10 cellular contexts compared by ENCODE assay signal in the genomic region with DNA sequence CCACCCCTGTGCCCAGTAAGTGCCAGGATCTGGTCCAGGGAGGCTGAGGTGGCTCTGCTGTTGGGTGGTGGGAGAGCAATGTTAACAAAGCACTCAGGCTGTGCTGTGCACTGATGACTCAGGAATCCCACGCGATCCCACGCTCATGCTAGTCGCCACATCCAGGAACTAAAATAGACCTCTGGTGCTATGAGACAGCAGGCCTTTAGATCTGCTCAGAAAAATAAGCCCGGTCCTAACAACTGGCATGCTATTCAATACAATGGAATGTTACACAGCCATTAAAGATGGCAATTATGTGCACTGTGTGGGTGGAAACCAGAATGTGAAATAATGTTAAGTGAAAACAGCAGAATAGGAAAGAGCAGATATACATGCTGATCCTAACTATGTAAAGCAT. TPM values are rescaled to one million over a fixed set of nuclear protein-coding genes. Genes with fewer than 3 reads are reported as not detected.
DNase-seq lines count a peak whose midpoint lies in the region; ATAC-seq and TF ChIP-seq lines count a peak whose summit lies in the region.
"Had no signal": no experiment of that assay in that cellular context is flagged by ENCODE, and none has a peak within 500 bp of the region (broad histone marks: within the 10 kb centered on the region; RNA-seq: fewer than 3 reads in every experiment).

No MANE protein-coding gene starts in this region.

- in situ Hi-C loops in Panc1 (cut with HindIII; ENCODE audit: low pct_unique_long_range_greater_than_20kb, low sequenced_read_pairs): no loop called here

- no peaks in the 10 kb centered on the region; the same call in 1 of the 2 replicates for H3K36me3 ChIP-seq in Panc1 (ENCODE audit: control insufficient read depth, insufficient read depth, low read length)
- H3K36me3 ChIP-seq in skeletal muscle satellite cell (ENCODE audit: insufficient read depth, low read length): no peaks in the 10 kb centered on the region
- no peaks in the 10 kb centered on the region for H3K36me3 ChIP-seq in lower lobe of right lung
- H3K36me3 ChIP-seq: neutrophil, thoracic aorta had no signal

- H3K4me2 ChIP-seq in skeletal muscle satellite cell (ENCODE audit: low read length): peak overlapping the region; percentile 27

- no peaks in the 10 kb centered on the region for H3K27me3 ChIP-seq in Panc1 (ENCODE audit: control insufficient read depth, insufficient read depth, low read length)
- H3K27me3 ChIP-seq in skeletal muscle satellite cell (ENCODE audit: control insufficient read depth, insufficient read depth, low read length): no peaks in the 10 kb centered on the region
- H3K27me3 ChIP-seq in lower lobe of right lung (ENCODE audit: low read depth): no peaks in the 10 kb centered on the region
- H3K27me3 ChIP-seq: neutrophil had no signal

- H3K9ac ChIP-seq in skeletal muscle satellite cell (ENCODE audit: low read depth, low read length): peak overlapping the region; percentile 62

- H3K4me3 ChIP-seq in Panc1 (ENCODE audit: low read depth in 2 of 2, low read length in 2 of 2) (no peak overlapping the region), skeletal muscle satellite cell (ENCODE audit: low read length) (no peak overlapping the region), lower lobe of right lung (no peak overlapping the region)
- H3K4me3 ChIP-seq: thoracic aorta had no signal

- DNase-seq in GM04504 (ENCODE audit: low read depth) (peak; percentile 51), Panc1 (ENCODE audit: low read depth, low spot score) (no peak), epithelial cell of prostate (ENCODE audit: low read depth, low spot score) (no peak), COLO668 (lab: John Stamatoyannopoulos, UW; ENCODE audit: unreplicated experiment) (no peak), lower lobe of right lung (no peak)

- H3K9me3 ChIP-seq in Panc1 (ENCODE audit: control insufficient read depth, insufficient read depth, low read depth, low read length): no peaks in the 10 kb centered on the region
- peaks cover 7% of the 10 kb centered on the region for H3K9me3 ChIP-seq in skeletal muscle satellite cell (replicated peaks; ENCODE audit: low read length)
- no peaks in the 10 kb centered on the region for H3K9me3 ChIP-seq in lower lobe of right lung
- H3K9me3 ChIP-seq: neutrophil, thoracic aorta had no signal

- H3K4me1 ChIP-seq in Panc1 (ENCODE audit: control insufficient read depth, insufficient read depth, low read length): no peaks in the 10 kb centered on the region
- H3K4me1 ChIP-seq in skeletal muscle satellite cell (ENCODE audit: control insufficient read depth, insufficient read depth, low read length): peaks cover 28% of the 10 kb centered on the region
- H3K4me1 ChIP-seq in lower lobe of right lung: no peaks in the 10 kb centered on the region

- no peak for TF ChIP-seq CTCF in Panc1 (IDR thresholded peaks at IDR 0.05)
- no peak for TF ChIP-seq CTCF in lower lobe of right lung (IDR thresholded peaks at IDR 0.05)

- CTCF ChIA-PET in Panc1 (lab: Charles Lee): no interaction called here

- POLR2A ChIA-PET in Panc1 (lab: Charles Lee): no interaction called here

- no peak overlapping the region for H3K27ac ChIP-seq in Panc1 (ENCODE audit: low read length)
- H3K27ac ChIP-seq in epithelial cell of prostate: peak overlapping the region; percentile 88
- H3K27ac ChIP-seq in lower lobe of right lung: no peak overlapping the region
- H3K27ac ChIP-seq: neutrophil, thoracic aorta had no signal

- intact Hi-C loops in Panc1 (cut with micrococcal nuclease; ENCODE audit: unreplicated experiment) (no loop called here), lower lobe of right lung (cut with DNase I) (no loop called here)

- no TSS peak for BruUV-seq in Panc1 (replicated peaks; lab: Mats Ljungman, UMichigan)

- peak; percentile 33; the same call in 1 of the 2 replicates for ATAC-seq in Panc1
- ATAC-seq in GM21381 (IDR thresholded peaks at IDR 0.05; ENCODE audit: unreplicated experiment): no peak
- no peak for ATAC-seq in lower lobe of right lung

RNA-seq across cellular contexts. Expression of gene ARL13A, which starts 26.0 kb away (rescaled TPM):
- total RNA-seq in Panc1 (2021; ENCODE audit: unreplicated experiment) (not detected), lower lobe of right lung (not detected)
- 0.33 TPM for polyA plus RNA-seq in Panc1 (2012; ENCODE audit: insufficient read length)
- total RNA-seq in skeletal muscle satellite cell (2012; rRNA removed): not detected in 2 replicates
- total RNA-seq: thoracic aorta had no signal
- polyA plus RNA-seq: esophagus had no signal

RNA-seq across cellular contexts. Expression of gene TRMT2B, which starts 56.4 kb away (rescaled TPM):
- total RNA-seq in Panc1 (2021; ENCODE audit: unreplicated experiment) (39.7 TPM), lower lobe of right lung (19.4 TPM)
- polyA plus RNA-seq in Panc1 (2012; ENCODE audit: insufficient read length): 15.8 TPM
- total RNA-seq in skeletal muscle satellite cell (2012; rRNA removed): 8.3 and 9.1 TPM in 2 replicates
